29 cellular contexts compared by ENCODE assay signal in genomic region chr1:242120432-242120831, GRCh38.
"Had no signal": no experiment of that assay in that cellular context is flagged by ENCODE, and none has a peak within 500 bp of the region (broad histone marks: within the 10 kb centered on the region; RNA-seq: fewer than 3 reads in every experiment).

No MANE protein-coding gene starts in this region.

- H3K4me3 Mint-ChIP-seq: naive thymus-derived CD4-positive, alpha-beta T cell; natural killer cell; nephron; neural crest cell; stimulated activated effector memory CD8-positive, alpha-beta T cell treated with anti-CD3 and anti-CD28 coated beads, Interleukin-12 subunit alpha, Interleukin-12 subunit beta, amount 100 ng/mL, for 72 hours; stimulated activated naive CD8-positive, alpha-beta T cell treated with anti-CD3 and anti-CD28 coated beads, Interleukin-15, amount 100 ng/mL, for 72 hours; type B pancreatic cell had no signal

- H3K36me3 Mint-ChIP-seq: naive thymus-derived CD4-positive, alpha-beta T cell; natural killer cell; stimulated activated effector memory CD8-positive, alpha-beta T cell treated with anti-CD3 and anti-CD28 coated beads, Interleukin-12 subunit alpha, Interleukin-12 subunit beta, amount 100 ng/mL, for 72 hours; type B pancreatic cell had no signal

- H3K27ac Mint-ChIP-seq: naive thymus-derived CD4-positive, alpha-beta T cell; natural killer cell; nephron; progenitor cell of endocrine pancreas; stimulated activated effector memory CD8-positive, alpha-beta T cell treated with anti-CD3 and anti-CD28 coated beads, Interleukin-12 subunit alpha, Interleukin-12 subunit beta, amount 100 ng/mL, for 72 hours; stimulated activated naive CD8-positive, alpha-beta T cell treated with anti-CD3 and anti-CD28 coated beads, Interleukin-15, amount 100 ng/mL, for 72 hours; type B pancreatic cell had no signal

- H3K4me3 ChIP-seq: pancreas, psoas muscle, right lobe of liver, sigmoid colon, suprapubic skin, testis, tibial artery, transverse colon, upper lobe of right lung, uterus had no signal

- ATAC-seq: naive thymus-derived CD4-positive, alpha-beta T cell; natural killer cell; pancreas; psoas muscle; right cardiac atrium; right lobe of liver; stimulated activated effector memory CD8-positive, alpha-beta T cell treated with anti-CD3 and anti-CD28 coated beads, Interleukin-12 subunit alpha, Interleukin-12 subunit beta, amount 100 ng/mL, for 72 hours; stimulated activated naive CD8-positive, alpha-beta T cell treated with anti-CD3 and anti-CD28 coated beads, Interleukin-15, amount 100 ng/mL, for 72 hours; stimulated activated naive CD8-positive, alpha-beta T cell treated with anti-CD3 and anti-CD28 coated beads, Interleukin-15, Interleukin-2, amounts not matched to agents 100 U/mL and 50 U/mL, for 24 hours; upper lobe of right lung had no signal

- H3K4me1 ChIP-seq: pancreas, psoas muscle, right lobe of liver, sigmoid colon, suprapubic skin, testis, tibial artery, transverse colon, upper lobe of right lung, uterus had no signal

- H3K9me3 Mint-ChIP-seq: nephron; neural crest cell; stimulated activated effector memory CD8-positive, alpha-beta T cell treated with anti-CD3 and anti-CD28 coated beads, Interleukin-12 subunit alpha, Interleukin-12 subunit beta, amount 100 ng/mL, for 72 hours; stimulated activated naive CD8-positive, alpha-beta T cell treated with anti-CD3 and anti-CD28 coated beads, Interleukin-15, amount 100 ng/mL, for 72 hours; type B pancreatic cell had no signal

- H3K27me3 Mint-ChIP-seq: progenitor cell of endocrine pancreas; stimulated activated naive CD8-positive, alpha-beta T cell treated with anti-CD3 and anti-CD28 coated beads, Interleukin-15, amount 100 ng/mL, for 72 hours; type B pancreatic cell had no signal

- H3K4me1 Mint-ChIP-seq: naive thymus-derived CD4-positive, alpha-beta T cell; natural killer cell; nephron; stimulated activated effector memory CD8-positive, alpha-beta T cell treated with anti-CD3 and anti-CD28 coated beads, Interleukin-12 subunit alpha, Interleukin-12 subunit beta, amount 100 ng/mL, for 72 hours; stimulated activated naive CD8-positive, alpha-beta T cell treated with anti-CD3 and anti-CD28 coated beads, Interleukin-15, amount 100 ng/mL, for 72 hours had no signal

- H3K9me3 ChIP-seq: neutrophil, pancreas, psoas muscle, right lobe of liver, sigmoid colon, suprapubic skin, testis, tibial artery, transverse colon, upper lobe of right lung, uterus had no signal

- H3K27ac ChIP-seq: neutrophil, pancreas, psoas muscle, right lobe of liver, sigmoid colon, suprapubic skin, testis, tibial artery, transverse colon, upper lobe of right lung, uterus had no signal

- H3K36me3 ChIP-seq: neutrophil, pancreas, right lobe of liver, sigmoid colon, suprapubic skin, transverse colon, upper lobe of right lung, uterus had no signal

- H3K27me3 ChIP-seq: neutrophil, pancreas, right lobe of liver, sigmoid colon, suprapubic skin, testis, tibial artery, transverse colon, upper lobe of right lung, uterus had no signal

- DNase-seq: naive thymus-derived CD4-positive, alpha-beta T cell; natural killer cell; nucleus accumbens; pancreas; psoas muscle; right cardiac atrium; right lobe of liver; sigmoid colon; small intestine; stimulated activated CD4-positive, alpha-beta T cell treated with anti-CD3 and anti-CD28 coated beads, Interleukin-15, amount 100 ng/mL, for 24 hours; stimulated activated CD4-positive, alpha-beta T cell treated with anti-CD3 and anti-CD28 coated beads, Interleukin-2, amount 100 ng/mL, for 24 hours; stimulated activated CD4-positive, alpha-beta T cell treated with anti-CD3 and anti-CD28 coated beads, Interleukin-2, amount 100 ng/mL, for 48 hours; stimulated activated CD4-positive, alpha-beta T cell treated with anti-CD3 and anti-CD28 coated beads, Interleukin-4, amount 100 ng/mL, for 24 hours; stimulated activated naive CD4-positive, alpha-beta T cell; stimulated activated naive CD8-positive, alpha-beta T cell treated with anti-CD3 and anti-CD28 coated beads, Interleukin-15, amount 100 ng/mL, for 72 hours; stimulated activated naive CD8-positive, alpha-beta T cell treated with anti-CD3 and anti-CD28 coated beads, Interleukin-15, Interleukin-2, amounts not matched to agents 100 U/mL and 50 U/mL, for 24 hours; substantia nigra; testis; tibial artery; transverse colon; upper lobe of right lung; uterus had no signal
